In genomic region chr7:143180771-143181170, GRCh38 we compare ENCODE assay signal across 7 cellular contexts. TPM values are rescaled to one million over a fixed set of nuclear protein-coding genes. Genes with fewer than 3 reads are reported as not detected.
"Had no signal": no experiment of that assay in that cellular context is flagged by ENCODE, and none has a peak within 500 bp of the region (broad histone marks: within the 10 kb centered on the region; RNA-seq: fewer than 3 reads in every experiment).

No MANE protein-coding gene starts in this region.

RNA-seq across cellular contexts. Expression of gene TAS2R39, which starts 2.4 kb away (rescaled TPM):
- total RNA-seq: GM23248, H1, H4, H7, H9, HFFc6 had no signal
- polyA plus RNA-seq: GM23248, GM23338, H1 had no signal

RNA-seq across cellular contexts. Expression of gene TAS2R40, which starts 41.1 kb away (rescaled TPM):
- total RNA-seq: GM23248, GM23338, H1, H4, H7, H9, HFFc6 had no signal
- polyA plus RNA-seq: GM23248, GM23338, H1 had no signal

RNA-seq across cellular contexts. Expression of gene PIP, which starts 48.9 kb away (rescaled TPM):
- total RNA-seq: GM23248, GM23338, H1, H4, H7, H9, HFFc6 had no signal
- polyA plus RNA-seq: GM23248, GM23338, H1 had no signal
